Comparison of ENCODE assay signal across 1 cellular context in the genomic region with DNA sequence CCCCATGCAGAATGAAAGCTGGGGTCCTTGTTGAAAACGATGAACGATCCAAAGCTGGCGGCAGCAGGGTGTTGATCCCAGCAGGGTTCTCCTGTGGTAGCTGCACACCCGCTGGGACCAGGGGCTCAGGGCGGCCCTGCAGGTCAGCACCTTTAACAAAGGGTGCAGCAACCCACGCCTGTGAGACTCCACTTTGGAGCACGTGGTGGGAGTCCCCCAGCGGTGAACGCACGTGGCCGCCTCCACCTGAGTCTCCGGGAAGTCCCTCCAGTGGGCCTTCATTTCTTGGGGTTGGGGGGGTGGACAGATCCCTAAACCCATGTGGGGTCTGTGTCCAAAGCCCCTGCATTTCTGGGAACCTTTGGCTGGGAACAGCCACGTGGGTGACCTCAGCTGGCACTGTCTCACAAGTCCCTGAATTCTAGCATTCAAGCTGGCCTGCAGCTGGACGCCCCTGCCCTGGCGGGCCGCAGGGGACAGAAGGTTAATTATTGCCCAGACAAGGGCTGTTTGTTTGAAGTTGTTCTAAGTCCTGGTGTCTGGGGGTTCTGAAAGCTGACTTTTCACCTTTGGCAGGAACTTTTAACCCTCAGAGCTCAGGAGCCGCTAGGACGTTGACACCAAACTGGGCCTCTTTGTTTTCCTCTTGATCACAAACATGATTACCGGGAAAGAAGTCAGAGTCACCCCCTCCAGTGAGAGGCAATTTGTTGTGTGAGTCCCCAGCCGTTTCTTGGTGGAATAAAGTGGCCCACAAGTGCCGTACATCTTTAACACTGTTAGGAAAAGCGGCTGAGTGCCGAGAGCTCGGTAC.
TF ChIP-seq lines count a peak whose summit lies in the region.

No MANE protein-coding gene starts in this region.

TF ChIP-seq in HepG2, 621 proteins besides CTCF, POLR2A, EP300 and RAD21 (continued from another document and continues in another):
- TF ChIP-seq, protein P1, sequence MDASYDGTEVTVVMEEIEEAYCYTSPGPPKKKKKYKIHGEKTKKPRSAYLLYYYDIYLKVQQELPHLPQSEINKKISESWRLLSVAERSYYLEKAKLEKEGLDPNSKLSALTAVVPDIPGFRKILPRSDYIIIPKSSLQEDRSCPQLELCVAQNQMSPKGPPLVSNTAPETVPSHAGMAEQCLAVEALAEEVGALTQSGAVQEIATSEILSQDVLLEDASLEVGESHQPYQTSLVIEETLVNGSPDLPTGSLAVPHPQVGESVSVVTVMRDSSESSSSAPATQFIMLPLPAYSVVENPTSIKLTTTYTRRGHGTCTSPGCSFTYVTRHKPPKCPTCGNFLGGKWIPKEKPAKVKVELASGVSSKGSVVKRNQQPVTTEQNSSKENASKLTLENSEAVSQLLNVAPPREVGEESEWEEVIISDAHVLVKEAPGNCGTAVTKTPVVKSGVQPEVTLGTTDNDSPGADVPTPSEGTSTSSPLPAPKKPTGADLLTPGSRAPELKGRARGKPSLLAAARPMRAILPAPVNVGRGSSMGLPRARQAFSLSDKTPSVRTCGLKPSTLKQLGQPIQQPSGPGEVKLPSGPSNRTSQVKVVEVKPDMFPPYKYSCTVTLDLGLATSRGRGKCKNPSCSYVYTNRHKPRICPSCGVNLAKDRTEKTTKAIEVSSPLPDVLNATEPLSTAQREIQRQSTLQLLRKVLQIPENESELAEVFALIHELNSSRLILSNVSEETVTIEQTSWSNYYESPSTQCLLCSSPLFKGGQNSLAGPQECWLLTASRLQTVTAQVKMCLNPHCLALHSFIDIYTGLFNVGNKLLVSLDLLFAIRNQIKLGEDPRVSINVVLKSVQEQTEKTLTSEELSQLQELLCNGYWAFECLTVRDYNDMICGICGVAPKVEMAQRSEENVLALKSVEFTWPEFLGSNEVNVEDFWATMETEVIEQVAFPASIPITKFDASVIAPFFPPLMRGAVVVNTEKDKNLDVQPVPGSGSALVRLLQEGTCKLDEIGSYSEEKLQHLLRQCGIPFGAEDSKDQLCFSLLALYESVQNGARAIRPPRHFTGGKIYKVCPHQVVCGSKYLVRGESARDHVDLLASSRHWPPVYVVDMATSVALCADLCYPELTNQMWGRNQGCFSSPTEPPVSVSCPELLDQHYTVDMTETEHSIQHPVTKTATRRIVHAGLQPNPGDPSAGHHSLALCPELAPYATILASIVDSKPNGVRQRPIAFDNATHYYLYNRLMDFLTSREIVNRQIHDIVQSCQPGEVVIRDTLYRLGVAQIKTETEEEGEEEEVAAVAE (CRISPR knock-in tag; IDR thresholded peaks at IDR 0.05; ENCODE audit: borderline replicate concordance), result 0 out of 2 replicates have a peak, but pooled peaks have one; percentile 25
- TF ChIP-seq, protein P2, sequence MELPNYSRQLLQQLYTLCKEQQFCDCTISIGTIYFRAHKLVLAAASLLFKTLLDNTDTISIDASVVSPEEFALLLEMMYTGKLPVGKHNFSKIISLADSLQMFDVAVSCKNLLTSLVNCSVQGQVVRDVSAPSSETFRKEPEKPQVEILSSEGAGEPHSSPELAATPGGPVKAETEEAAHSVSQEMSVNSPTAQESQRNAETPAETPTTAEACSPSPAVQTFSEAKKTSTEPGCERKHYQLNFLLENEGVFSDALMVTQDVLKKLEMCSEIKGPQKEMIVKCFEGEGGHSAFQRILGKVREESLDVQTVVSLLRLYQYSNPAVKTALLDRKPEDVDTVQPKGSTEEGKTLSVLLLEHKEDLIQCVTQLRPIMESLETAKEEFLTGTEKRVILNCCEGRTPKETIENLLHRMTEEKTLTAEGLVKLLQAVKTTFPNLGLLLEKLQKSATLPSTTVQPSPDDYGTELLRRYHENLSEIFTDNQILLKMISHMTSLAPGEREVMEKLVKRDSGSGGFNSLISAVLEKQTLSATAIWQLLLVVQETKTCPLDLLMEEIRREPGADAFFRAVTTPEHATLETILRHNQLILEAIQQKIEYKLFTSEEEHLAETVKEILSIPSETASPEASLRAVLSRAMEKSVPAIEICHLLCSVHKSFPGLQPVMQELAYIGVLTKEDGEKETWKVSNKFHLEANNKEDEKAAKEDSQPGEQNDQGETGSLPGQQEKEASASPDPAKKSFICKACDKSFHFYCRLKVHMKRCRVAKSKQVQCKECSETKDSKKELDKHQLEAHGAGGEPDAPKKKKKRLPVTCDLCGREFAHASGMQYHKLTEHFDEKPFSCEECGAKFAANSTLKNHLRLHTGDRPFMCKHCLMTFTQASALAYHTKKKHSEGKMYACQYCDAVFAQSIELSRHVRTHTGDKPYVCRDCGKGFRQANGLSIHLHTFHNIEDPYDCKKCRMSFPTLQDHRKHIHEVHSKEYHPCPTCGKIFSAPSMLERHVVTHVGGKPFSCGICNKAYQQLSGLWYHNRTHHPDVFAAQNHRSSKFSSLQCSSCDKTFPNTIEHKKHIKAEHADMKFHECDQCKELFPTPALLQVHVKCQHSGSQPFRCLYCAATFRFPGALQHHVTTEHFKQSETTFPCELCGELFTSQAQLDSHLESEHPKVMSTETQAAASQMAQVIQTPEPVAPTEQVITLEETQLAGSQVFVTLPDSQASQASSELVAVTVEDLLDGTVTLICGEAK (IDR thresholded peaks at IDR 0.05), result no peak
- TF ChIP-seq, protein P2 (CRISPR knock-in tag; IDR thresholded peaks at IDR 0.05), result peak; percentile 69; the same call in 1 of the 2 replicates
- no peak; the same call in 1 of the 2 replicates for TF ChIP-seq GATAD1 (CRISPR knock-in tag; IDR thresholded peaks at IDR 0.05)
- TF ChIP-seq HOXA9 (CRISPR knock-in tag; IDR thresholded peaks at IDR 0.05; ENCODE audit: borderline replicate concordance), result no peak
- no peak for TF ChIP-seq ATRX (CRISPR knock-in tag; IDR thresholded peaks at IDR 0.05; ENCODE audit: borderline replicate concordance)
- TF ChIP-seq, protein P3, sequence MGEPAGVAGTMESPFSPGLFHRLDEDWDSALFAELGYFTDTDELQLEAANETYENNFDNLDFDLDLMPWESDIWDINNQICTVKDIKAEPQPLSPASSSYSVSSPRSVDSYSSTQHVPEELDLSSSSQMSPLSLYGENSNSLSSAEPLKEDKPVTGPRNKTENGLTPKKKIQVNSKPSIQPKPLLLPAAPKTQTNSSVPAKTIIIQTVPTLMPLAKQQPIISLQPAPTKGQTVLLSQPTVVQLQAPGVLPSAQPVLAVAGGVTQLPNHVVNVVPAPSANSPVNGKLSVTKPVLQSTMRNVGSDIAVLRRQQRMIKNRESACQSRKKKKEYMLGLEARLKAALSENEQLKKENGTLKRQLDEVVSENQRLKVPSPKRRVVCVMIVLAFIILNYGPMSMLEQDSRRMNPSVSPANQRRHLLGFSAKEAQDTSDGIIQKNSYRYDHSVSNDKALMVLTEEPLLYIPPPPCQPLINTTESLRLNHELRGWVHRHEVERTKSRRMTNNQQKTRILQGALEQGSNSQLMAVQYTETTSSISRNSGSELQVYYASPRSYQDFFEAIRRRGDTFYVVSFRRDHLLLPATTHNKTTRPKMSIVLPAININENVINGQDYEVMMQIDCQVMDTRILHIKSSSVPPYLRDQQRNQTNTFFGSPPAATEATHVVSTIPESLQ (CRISPR knock-in tag; conservative IDR thresholded peaks at IDR 0.05), result 0 out of 2 replicates have a peak, but pooled peaks have one; percentile 66
- TF ChIP-seq, protein P4, sequence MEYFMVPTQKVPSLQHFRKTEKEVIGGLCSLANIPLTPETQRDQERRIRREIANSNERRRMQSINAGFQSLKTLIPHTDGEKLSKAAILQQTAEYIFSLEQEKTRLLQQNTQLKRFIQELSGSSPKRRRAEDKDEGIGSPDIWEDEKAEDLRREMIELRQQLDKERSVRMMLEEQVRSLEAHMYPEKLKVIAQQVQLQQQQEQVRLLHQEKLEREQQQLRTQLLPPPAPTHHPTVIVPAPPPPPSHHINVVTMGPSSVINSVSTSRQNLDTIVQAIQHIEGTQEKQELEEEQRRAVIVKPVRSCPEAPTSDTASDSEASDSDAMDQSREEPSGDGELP (IDR thresholded peaks at IDR 0.05; ENCODE audit: borderline replicate concordance, low read depth), result peak; percentile 95
- TF ChIP-seq, protein P5, sequence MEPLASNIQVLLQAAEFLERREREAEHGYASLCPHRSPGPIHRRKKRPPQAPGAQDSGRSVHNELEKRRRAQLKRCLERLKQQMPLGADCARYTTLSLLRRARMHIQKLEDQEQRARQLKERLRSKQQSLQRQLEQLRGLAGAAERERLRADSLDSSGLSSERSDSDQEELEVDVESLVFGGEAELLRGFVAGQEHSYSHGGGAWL (CRISPR knock-in tag; IDR thresholded peaks at IDR 0.05), result peak; percentile 31; the same call in 1 of the 2 replicates
- TF ChIP-seq, protein P6, sequence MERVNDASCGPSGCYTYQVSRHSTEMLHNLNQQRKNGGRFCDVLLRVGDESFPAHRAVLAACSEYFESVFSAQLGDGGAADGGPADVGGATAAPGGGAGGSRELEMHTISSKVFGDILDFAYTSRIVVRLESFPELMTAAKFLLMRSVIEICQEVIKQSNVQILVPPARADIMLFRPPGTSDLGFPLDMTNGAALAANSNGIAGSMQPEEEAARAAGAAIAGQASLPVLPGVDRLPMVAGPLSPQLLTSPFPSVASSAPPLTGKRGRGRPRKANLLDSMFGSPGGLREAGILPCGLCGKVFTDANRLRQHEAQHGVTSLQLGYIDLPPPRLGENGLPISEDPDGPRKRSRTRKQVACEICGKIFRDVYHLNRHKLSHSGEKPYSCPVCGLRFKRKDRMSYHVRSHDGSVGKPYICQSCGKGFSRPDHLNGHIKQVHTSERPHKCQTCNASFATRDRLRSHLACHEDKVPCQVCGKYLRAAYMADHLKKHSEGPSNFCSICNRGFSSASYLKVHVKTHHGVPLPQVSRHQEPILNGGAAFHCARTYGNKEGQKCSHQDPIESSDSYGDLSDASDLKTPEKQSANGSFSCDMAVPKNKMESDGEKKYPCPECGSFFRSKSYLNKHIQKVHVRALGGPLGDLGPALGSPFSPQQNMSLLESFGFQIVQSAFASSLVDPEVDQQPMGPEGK (CRISPR knock-in tag; IDR thresholded peaks at IDR 0.05), result peak; percentile 96
- no peak for TF ChIP-seq SOX6 (IDR thresholded peaks at IDR 0.05)
- peak; percentile 96 for TF ChIP-seq SOX6 (CRISPR knock-in tag; IDR thresholded peaks at IDR 0.05)
- TF ChIP-seq, protein P7, sequence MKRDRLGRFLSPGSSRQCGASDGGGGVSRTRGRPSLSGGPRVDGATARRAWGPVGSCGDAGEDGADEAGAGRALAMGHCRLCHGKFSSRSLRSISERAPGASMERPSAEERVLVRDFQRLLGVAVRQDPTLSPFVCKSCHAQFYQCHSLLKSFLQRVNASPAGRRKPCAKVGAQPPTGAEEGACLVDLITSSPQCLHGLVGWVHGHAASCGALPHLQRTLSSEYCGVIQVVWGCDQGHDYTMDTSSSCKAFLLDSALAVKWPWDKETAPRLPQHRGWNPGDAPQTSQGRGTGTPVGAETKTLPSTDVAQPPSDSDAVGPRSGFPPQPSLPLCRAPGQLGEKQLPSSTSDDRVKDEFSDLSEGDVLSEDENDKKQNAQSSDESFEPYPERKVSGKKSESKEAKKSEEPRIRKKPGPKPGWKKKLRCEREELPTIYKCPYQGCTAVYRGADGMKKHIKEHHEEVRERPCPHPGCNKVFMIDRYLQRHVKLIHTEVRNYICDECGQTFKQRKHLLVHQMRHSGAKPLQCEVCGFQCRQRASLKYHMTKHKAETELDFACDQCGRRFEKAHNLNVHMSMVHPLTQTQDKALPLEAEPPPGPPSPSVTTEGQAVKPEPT (CRISPR knock-in tag; IDR thresholded peaks at IDR 0.05; ENCODE audit: low read depth), result peak; percentile 74; the same call in 1 of the 2 replicates
- TF ChIP-seq ZNF317 (CRISPR knock-in tag; IDR thresholded peaks at IDR 0.05), result no peak
- TF ChIP-seq, protein P8, sequence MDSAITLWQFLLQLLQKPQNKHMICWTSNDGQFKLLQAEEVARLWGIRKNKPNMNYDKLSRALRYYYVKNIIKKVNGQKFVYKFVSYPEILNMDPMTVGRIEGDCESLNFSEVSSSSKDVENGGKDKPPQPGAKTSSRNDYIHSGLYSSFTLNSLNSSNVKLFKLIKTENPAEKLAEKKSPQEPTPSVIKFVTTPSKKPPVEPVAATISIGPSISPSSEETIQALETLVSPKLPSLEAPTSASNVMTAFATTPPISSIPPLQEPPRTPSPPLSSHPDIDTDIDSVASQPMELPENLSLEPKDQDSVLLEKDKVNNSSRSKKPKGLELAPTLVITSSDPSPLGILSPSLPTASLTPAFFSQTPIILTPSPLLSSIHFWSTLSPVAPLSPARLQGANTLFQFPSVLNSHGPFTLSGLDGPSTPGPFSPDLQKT (CRISPR knock-in tag; IDR thresholded peaks at IDR 0.05; ENCODE audit: borderline replicate concordance), result no peak
- no peak for TF ChIP-seq MEIS1 (CRISPR knock-in tag; IDR thresholded peaks at IDR 0.05; ENCODE audit: borderline replicate concordance)
- TF ChIP-seq, protein P9, sequence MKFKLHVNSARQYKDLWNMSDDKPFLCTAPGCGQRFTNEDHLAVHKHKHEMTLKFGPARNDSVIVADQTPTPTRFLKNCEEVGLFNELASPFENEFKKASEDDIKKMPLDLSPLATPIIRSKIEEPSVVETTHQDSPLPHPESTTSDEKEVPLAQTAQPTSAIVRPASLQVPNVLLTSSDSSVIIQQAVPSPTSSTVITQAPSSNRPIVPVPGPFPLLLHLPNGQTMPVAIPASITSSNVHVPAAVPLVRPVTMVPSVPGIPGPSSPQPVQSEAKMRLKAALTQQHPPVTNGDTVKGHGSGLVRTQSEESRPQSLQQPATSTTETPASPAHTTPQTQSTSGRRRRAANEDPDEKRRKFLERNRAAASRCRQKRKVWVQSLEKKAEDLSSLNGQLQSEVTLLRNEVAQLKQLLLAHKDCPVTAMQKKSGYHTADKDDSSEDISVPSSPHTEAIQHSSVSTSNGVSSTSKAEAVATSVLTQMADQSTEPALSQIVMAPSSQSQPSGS (CRISPR knock-in tag; IDR thresholded peaks at IDR 0.05), result peak; percentile 67
